ENCODE assay signal across 19 cellular contexts in the genomic region with DNA sequence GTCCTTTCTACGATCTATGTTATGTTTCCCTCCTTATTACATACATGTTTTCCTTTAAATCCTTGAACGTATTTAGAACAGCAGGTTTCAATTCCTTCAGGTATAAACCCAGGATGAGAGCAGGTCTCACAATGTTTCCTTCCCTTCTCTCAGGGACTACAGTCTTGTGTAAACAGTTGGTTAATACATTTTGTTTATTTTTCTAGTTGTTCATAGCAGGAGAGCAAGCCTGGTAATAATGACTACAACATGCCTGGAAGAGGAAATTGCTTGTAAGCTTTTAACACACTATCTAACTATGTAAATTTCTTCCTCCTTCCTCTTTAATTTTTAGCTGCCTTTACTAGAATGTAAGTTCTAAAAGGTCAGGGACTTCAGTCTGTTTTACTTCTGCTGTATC. TPM values are rescaled to one million over a fixed set of nuclear protein-coding genes. Genes with fewer than 3 reads are reported as not detected.
"Had no signal": no experiment of that assay in that cellular context is flagged by ENCODE, and none has a peak within 500 bp of the region (broad histone marks: within the 10 kb centered on the region; RNA-seq: fewer than 3 reads in every experiment).

No MANE protein-coding gene starts in this region.

- H3K27me3 ChIP-seq: adrenal gland, cardiac muscle cell, foreskin keratinocyte had no signal

- H3K4me1 ChIP-seq: adrenal gland, foreskin keratinocyte had no signal

- ATAC-seq: activated CD4-positive, alpha-beta T cell treated with anti-CD3 and anti-CD28 coated beads for 36 hours; activated naive CD4-positive, alpha-beta T cell treated with anti-CD3 and anti-CD28 coated beads, Interleukin-2, amount 50 U/mL, for 72 hours; effector memory CD8-positive, alpha-beta T cell; foreskin keratinocyte; left lobe of liver; right cardiac atrium; stimulated activated naive CD8-positive, alpha-beta T cell treated with anti-CD3 and anti-CD28 coated beads, Interleukin-15, amount 100 ng/mL, for 72 hours; WTC11 had no signal

- H3K4me3 ChIP-seq: adrenal gland, cardiac muscle cell had no signal

- DNase-seq: activated CD4-positive, alpha-beta T cell treated with anti-CD3 and anti-CD28 coated beads for 36 hours; activated CD4-positive, alpha-beta T cell treated with anti-CD3 and anti-CD28 coated beads, Interleukin-2, amount 50 U/mL, for 48 hours; activated gamma-delta T cell; adrenal gland; effector memory CD8-positive, alpha-beta T cell; foreskin keratinocyte; hippocampal formation; kidney; mammary epithelial cell; naive B cell; right cardiac atrium; stimulated activated CD4-positive, alpha-beta T cell treated with anti-CD3 and anti-CD28 coated beads, Interleukin-15, amount 100 ng/mL, for 24 hours; stimulated activated CD4-positive, alpha-beta T cell treated with anti-CD3 and anti-CD28 coated beads, Interleukin-4, amount 100 ng/mL, for 1 hour; stimulated activated naive CD8-positive, alpha-beta T cell treated with anti-CD3 and anti-CD28 coated beads, Interleukin-15, amount 100 ng/mL, for 72 hours; trophoblast cell had no signal

- H3K36me3 ChIP-seq: adrenal gland, cardiac muscle cell had no signal

- H3K27ac ChIP-seq: adrenal gland, cardiac muscle cell, foreskin keratinocyte had no signal

- H3K9me3 ChIP-seq: adrenal gland had no signal

RNA-seq across cellular contexts. Expression of a gene that starts 29.0 kb away (rescaled TPM):
- total RNA-seq: activated CD4-positive, alpha-beta T cell treated with anti-CD3 and anti-CD28 coated beads for 36 hours; activated naive CD4-positive, alpha-beta T cell treated with anti-CD3 and anti-CD28 coated beads, Interleukin-2, amount 50 U/mL, for 72 hours had no signal
